ENCODE assay signal across 18 cellular contexts in genomic region chr2:111235616-111236015, GRCh38.
"Had no signal": no experiment of that assay in that cellular context is flagged by ENCODE, and none has a peak within 500 bp of the region (broad histone marks: within the 10 kb centered on the region; RNA-seq: fewer than 3 reads in every experiment).

No MANE protein-coding gene starts in this region.

- ATAC-seq: activated T-helper 17 cell treated with anti-CD3 and anti-CD28 coated beads, Interleukin-2, amount 50 U/mL, for 72 hours; T-helper 17 cell had no signal

- H3K27ac Mint-ChIP-seq: activated B cell treated with CpG ODN at 0.5 μM for 24 hours; activated naive CD4-positive, alpha-beta T cell treated with anti-CD3 and anti-CD28 coated beads for 36 hours; activated T-helper 17 cell treated with anti-CD3 and anti-CD28 coated beads, Interleukin-2, amount 50 U/mL, for 72 hours; progenitor cell of endocrine pancreas; T-helper 17 cell had no signal

- H3K27me3 ChIP-seq: left lung, right lobe of liver, upper lobe of right lung had no signal

- H3K36me3 ChIP-seq: left lung, right lobe of liver, upper lobe of right lung had no signal

- H3K27ac ChIP-seq: coronary artery, left lung, right lobe of liver, SK-N-MC, upper lobe of right lung had no signal

- H3K4me3 Mint-ChIP-seq: activated B cell treated with CpG ODN at 0.5 μM for 24 hours; activated CD4-positive, alpha-beta T cell treated with anti-CD3 and anti-CD28 coated beads, Interleukin-2, amount 10 ng/mL, durations not matched to agents 7 days and 5 days; activated naive CD4-positive, alpha-beta T cell treated with anti-CD3 and anti-CD28 coated beads for 36 hours; activated T-helper 17 cell treated with anti-CD3 and anti-CD28 coated beads, Interleukin-2, amount 50 U/mL, for 72 hours; naive B cell; T-helper 17 cell had no signal

- H3K4me3 ChIP-seq: coronary artery, left lung, right lobe of liver, SK-N-MC, upper lobe of right lung had no signal

- DNase-seq: activated B cell treated with CpG ODN at 0.5 μM for 24 hours; activated CD4-positive, alpha-beta T cell treated with anti-CD3 and anti-CD28 coated beads, Interleukin-2, amount 10 ng/mL, durations not matched to agents 7 days and 5 days; activated naive CD4-positive, alpha-beta T cell treated with anti-CD3 and anti-CD28 coated beads for 36 hours; activated T-cell treated with anti-CD3 and anti-CD28 coated beads for 4 hours; effector CD8-positive, alpha-beta T cell; glutamatergic neuron; midbrain; naive B cell; stimulated activated CD4-positive, alpha-beta T cell treated with anti-CD3 and anti-CD28 coated beads, Interleukin-1b, Interleukin-23, amount 100 ng/mL, for 48 hours; stimulated activated naive CD4-positive, alpha-beta T cell treated with Interleukin-2 at 50 U/mL for 16 hours; T-helper 17 cell; upper lobe of right lung had no signal

- H3K9me3 Mint-ChIP-seq: activated naive CD4-positive, alpha-beta T cell treated with anti-CD3 and anti-CD28 coated beads for 36 hours; activated T-helper 17 cell treated with anti-CD3 and anti-CD28 coated beads, Interleukin-2, amount 50 U/mL, for 72 hours had no signal

- H3K9me3 ChIP-seq: right lobe of liver, upper lobe of right lung had no signal

- H3K4me1 ChIP-seq: left lung, upper lobe of right lung had no signal

- H3K36me3 Mint-ChIP-seq: naive B cell had no signal

- H3K27me3 Mint-ChIP-seq: activated B cell treated with CpG ODN at 0.5 μM for 24 hours; activated CD4-positive, alpha-beta T cell treated with anti-CD3 and anti-CD28 coated beads, Interleukin-2, amount 10 ng/mL, durations not matched to agents 7 days and 5 days; activated T-helper 17 cell treated with anti-CD3 and anti-CD28 coated beads, Interleukin-2, amount 50 U/mL, for 72 hours had no signal

- H3K4me1 Mint-ChIP-seq: activated B cell treated with CpG ODN at 0.5 μM for 24 hours; activated T-helper 17 cell treated with anti-CD3 and anti-CD28 coated beads, Interleukin-2, amount 50 U/mL, for 72 hours; naive B cell; T-helper 17 cell had no signal
